In genomic region chr14:105484069-105484996, GRCh38 we compare ENCODE assay signal across 8 cellular contexts. TPM values are rescaled to one million over a fixed set of nuclear protein-coding genes. Genes with fewer than 3 reads are reported as not detected.
A peak's percentile ranks its signal among the peaks of the same experiment; 100 is the strongest.
DNase-seq lines count a peak whose midpoint lies in the region; ATAC-seq and TF ChIP-seq lines count a peak whose summit lies in the region.

No MANE protein-coding gene starts in this region.

- TF ChIP-seq CTCF in esophagus muscularis mucosa (IDR thresholded peaks at IDR 0.05) (no peak), sigmoid colon (IDR thresholded peaks at IDR 0.05) (no peak)

- DNase-seq in COLO668 (lab: John Stamatoyannopoulos, UW; ENCODE audit: unreplicated experiment): peak; percentile 45
- DNase-seq in activated CD4-positive, alpha-beta T cell treated with anti-CD3 and anti-CD28 coated beads, Interleukin-2, amount 50 U/mL, for 4 hours: peak; percentile 62 to 65
- DNase-seq in esophagus muscularis mucosa (ENCODE audit: extremely low spot score): no peak
- DNase-seq in sigmoid colon: no peak
- DNase-seq in HUDEP-2 (lab: John Stamatoyannopoulos, UW; ENCODE audit: unreplicated experiment in 76 of 76): no peak
- no peak for DNase-seq in NCI-H446 (lab: John Stamatoyannopoulos, UW)
- DNase-seq in NCI-H128 (lab: John Stamatoyannopoulos, UW; ENCODE audit: unreplicated experiment): no peak

- H3K4me3 ChIP-seq in esophagus muscularis mucosa (no peak overlapping the region), sigmoid colon (no peak overlapping the region)

- H3K9me3 ChIP-seq in esophagus muscularis mucosa: no peaks in the 10 kb centered on the region
- H3K9me3 ChIP-seq in sigmoid colon: no peaks in the 10 kb centered on the region

- no peak for ATAC-seq in GM18873 (IDR thresholded peaks at IDR 0.05; ENCODE audit: low FRiP score, unreplicated experiment)

- peak overlapping the region; percentile 93 to 99 (median 96) for H3K27ac ChIP-seq in esophagus muscularis mucosa (replicated peaks in 1 of 4)
- peak overlapping the region; percentile 91 to 99 (median 96) for H3K27ac ChIP-seq in sigmoid colon

- 40% methylated on average over 13 of the region's 20 CpGs for WGBS in esophagus muscularis mucosa
- 65 to 70% methylated on average over 20 of the region's 20 CpGs for WGBS in sigmoid colon, 2 donors

- H3K4me1 ChIP-seq in esophagus muscularis mucosa (peaks cover 90 to 100% (median 100%) of the 10 kb centered on the region in 4 donors), sigmoid colon (peaks cover 0 to 89% (median 81%) of the 10 kb centered on the region in 4 donors)

- H3K36me3 ChIP-seq in esophagus muscularis mucosa (peaks cover 3 to 18% (median 8%) of the 10 kb centered on the region in 4 donors), sigmoid colon (peaks cover 0 to 4% (median 0%) of the 10 kb centered on the region in 4 donors)

- H3K27me3 ChIP-seq in esophagus muscularis mucosa (peaks cover 0 to 14% (median 0%) of the 10 kb centered on the region in 4 donors), sigmoid colon (peaks cover 3 to 41% (median 27%) of the 10 kb centered on the region in 3 donors)

- TF ChIP-seq EP300 in esophagus muscularis mucosa (IDR thresholded peaks at IDR 0.05) (no peak), sigmoid colon (IDR thresholded peaks at IDR 0.05) (no peak)

- TF ChIP-seq POLR2A in esophagus muscularis mucosa (IDR thresholded peaks at IDR 0.05; ENCODE audit: low read depth) (no peak), sigmoid colon (IDR thresholded peaks at IDR 0.05) (no peak)

- intact Hi-C loops in esophagus muscularis mucosa (cut with DNase I) (no loop called here), sigmoid colon (cut with DNase I) (loop anchor here (5.0 kb wide), 1 partner anchor 172 kb away; the partner anchor contains the start of gene PACS2)

RNA-seq across cellular contexts. Expression of gene CRIP1, which starts 2.4 kb away (rescaled TPM):
- total RNA-seq in esophagus muscularis mucosa (100 to 1,000 TPM in 1 of 4 donors, 10 to 100 TPM in 3; 34.0 to 110 (median 54.6) TPM), sigmoid colon (10 to 100 TPM in 3 of 4 donors, 1 to 10 TPM in 1; 4.9 to 24.3 (median 15.4) TPM)
- polyA plus RNA-seq in sigmoid colon: 100 to 1,000 TPM; 168 to 403 (median 199) TPM

RNA-seq across cellular contexts. Expression of gene TEDC1, which starts 6.7 kb away (rescaled TPM):
- total RNA-seq in esophagus muscularis mucosa (1 to 10 TPM; 3.8 to 6.6 (median 4.7) TPM), sigmoid colon (1 to 10 TPM in 2 of 4 donors, under 1 TPM in 2; 0.16 to 5.2 (median 1.0) TPM)
- 10 to 100 TPM; 17.8 to 36.0 (median 19.2) TPM for polyA plus RNA-seq in sigmoid colon

RNA-seq across cellular contexts. Expression of gene CRIP2, which starts 9.7 kb away (rescaled TPM):
- total RNA-seq in esophagus muscularis mucosa (100 to 1,000 TPM; 283 to 578 (median 392) TPM), sigmoid colon (10 to 100 TPM; 49.8 to 79.5 (median 57.1) TPM)
- polyA plus RNA-seq in sigmoid colon: 10 to 100 TPM; 13.6 to 50.0 (median 34.2) TPM

RNA-seq across cellular contexts. Expression of gene TMEM121, which starts 42.0 kb away (rescaled TPM):
- total RNA-seq in esophagus muscularis mucosa: 10 to 100 TPM in 1 of 4 donors, 1 to 10 TPM in 3; 2.9 to 13.0 (median 5.4) TPM
- 1 to 10 TPM; 3.0 to 8.0 (median 6.2) TPM for total RNA-seq in sigmoid colon
- polyA plus RNA-seq in sigmoid colon: 1 to 10 TPM in 1 of 3 donors, not detected in 2; 2.3 TPM

Comparison
In these comparisons a context has a peak if more than half of its experiments do, and no peak if none do; other contexts are left out.
1. DNase-seq: peak in COLO668 (single experiment) and activated CD4-positive, alpha-beta T cell treated with anti-CD3 and anti-CD28 coated beads, Interleukin-2, amount 50 U/mL, for 4 hours (2 of 2); none in esophagus muscularis mucosa (single experiment), sigmoid colon (single experiment), HUDEP-2 (0 of 76), NCI-H446 (0 of 2) and NCI-H128 (single experiment).